Comparison of ENCODE assay signal across 13 cellular contexts in the genomic region with DNA sequence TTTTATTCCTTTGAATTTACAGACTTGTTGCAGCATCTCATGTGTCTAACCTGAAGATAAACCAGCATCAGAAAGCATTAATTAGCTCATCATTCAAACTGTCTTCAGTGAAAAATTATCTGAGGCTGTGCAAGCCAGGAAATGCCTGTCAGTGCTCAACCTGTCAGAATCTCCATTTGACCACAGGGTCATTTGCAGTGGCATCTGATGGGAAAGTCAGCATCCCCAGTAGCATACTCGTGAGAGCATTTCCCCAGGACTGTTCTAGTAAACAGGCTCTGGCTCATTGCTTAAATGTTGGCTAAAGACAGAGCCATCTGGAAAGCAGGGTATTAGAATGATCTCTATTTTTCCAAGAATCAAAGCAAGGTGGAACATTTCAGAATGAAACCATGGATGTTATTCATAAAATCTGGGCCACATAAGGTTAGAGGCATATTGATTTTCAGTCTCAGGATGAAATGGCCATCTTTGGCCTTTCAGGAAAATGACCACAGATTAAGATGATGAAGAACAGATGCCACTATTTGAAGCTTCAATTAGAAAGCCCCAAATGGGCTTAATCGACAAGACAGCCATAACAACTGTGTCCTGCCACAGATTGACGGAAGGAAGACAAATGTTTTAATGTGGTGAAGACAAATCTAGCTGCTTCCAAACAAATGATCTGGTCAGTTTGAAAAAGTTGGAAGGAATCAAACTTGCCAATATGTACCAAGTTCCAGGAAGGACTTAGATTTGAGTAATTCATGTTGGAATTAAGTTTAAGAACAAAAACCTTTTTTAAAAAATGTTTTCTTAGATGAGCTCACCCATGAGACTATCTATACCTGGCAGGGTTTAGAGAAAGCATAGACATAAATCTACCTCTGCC.
"Had no signal": no experiment of that assay in that cellular context is flagged by ENCODE, and none has a peak within 500 bp of the region (broad histone marks: within the 10 kb centered on the region; RNA-seq: fewer than 3 reads in every experiment).

No MANE protein-coding gene starts in this region.

- H3K27me3 ChIP-seq: suprapubic skin had no signal

- H3K4me3 ChIP-seq: suprapubic skin had no signal

- FAIRE-seq: islet of Langerhans had no signal

- ATAC-seq: activated T-cell treated with anti-CD3 and anti-CD28 coated beads, Interleukin-2, amount 50 U/mL, for 4 hours; left lobe of liver; stimulated activated naive CD8-positive, alpha-beta T cell treated with anti-CD3 and anti-CD28 coated beads, Interleukin-15, Interleukin-2, amounts not matched to agents 100 U/mL and 50 U/mL, for 24 hours had no signal

- H3K36me3 Mint-ChIP-seq: activated CD4-positive, alpha-beta memory T cell treated with anti-CD3 and anti-CD28 coated beads for 36 hours; activated naive CD8-positive, alpha-beta T cell treated with anti-CD3 and anti-CD28 coated beads for 36 hours had no signal

- H3K9me3 Mint-ChIP-seq: activated CD4-positive, alpha-beta memory T cell treated with anti-CD3 and anti-CD28 coated beads for 36 hours; activated naive CD8-positive, alpha-beta T cell treated with anti-CD3 and anti-CD28 coated beads for 36 hours; endodermal cell had no signal

- H3K9me3 ChIP-seq: suprapubic skin had no signal

- H3K4me1 ChIP-seq: suprapubic skin had no signal

- H3K36me3 ChIP-seq: suprapubic skin had no signal

- H3K27ac ChIP-seq: suprapubic skin had no signal

- H3K4me3 Mint-ChIP-seq: activated CD4-positive, alpha-beta memory T cell treated with anti-CD3 and anti-CD28 coated beads for 36 hours; activated naive CD8-positive, alpha-beta T cell treated with anti-CD3 and anti-CD28 coated beads for 36 hours; activated T-cell treated with anti-CD3 and anti-CD28 coated beads, Interleukin-2, amount 50 U/mL, for 4 hours; endodermal cell; nephron had no signal

- DNase-seq: activated CD4-positive, alpha-beta memory T cell treated with anti-CD3 and anti-CD28 coated beads for 36 hours; activated gamma-delta T cell treated with Interleukin-2 at 50 U/mL for 16 hours; activated naive CD8-positive, alpha-beta T cell treated with anti-CD3 and anti-CD28 coated beads for 36 hours; activated T-cell treated with anti-CD3 and anti-CD28 coated beads, Interleukin-2, amount 50 U/mL, for 4 hours; central memory CD4-positive, alpha-beta T cell; endodermal cell; stimulated activated CD4-positive, alpha-beta T cell treated with anti-CD3 and anti-CD28 coated beads, Interleukin-4, amount 100 ng/mL, for 1 hour; stimulated activated CD8-positive, alpha-beta memory T cell treated with anti-CD3 and anti-CD28 coated beads, Interleukin-4, amount 100 ng/mL, for 48 hours; stimulated activated naive CD8-positive, alpha-beta T cell treated with anti-CD3 and anti-CD28 coated beads, Interleukin-15, Interleukin-2, amounts not matched to agents 100 U/mL and 50 U/mL, for 24 hours had no signal

- H3K27ac Mint-ChIP-seq: activated CD4-positive, alpha-beta memory T cell treated with anti-CD3 and anti-CD28 coated beads for 36 hours; activated naive CD8-positive, alpha-beta T cell treated with anti-CD3 and anti-CD28 coated beads for 36 hours; endodermal cell; nephron had no signal

- H3K4me1 Mint-ChIP-seq: activated naive CD8-positive, alpha-beta T cell treated with anti-CD3 and anti-CD28 coated beads for 36 hours; endodermal cell had no signal
